8 cellular contexts compared by ENCODE assay signal in the genomic region with DNA sequence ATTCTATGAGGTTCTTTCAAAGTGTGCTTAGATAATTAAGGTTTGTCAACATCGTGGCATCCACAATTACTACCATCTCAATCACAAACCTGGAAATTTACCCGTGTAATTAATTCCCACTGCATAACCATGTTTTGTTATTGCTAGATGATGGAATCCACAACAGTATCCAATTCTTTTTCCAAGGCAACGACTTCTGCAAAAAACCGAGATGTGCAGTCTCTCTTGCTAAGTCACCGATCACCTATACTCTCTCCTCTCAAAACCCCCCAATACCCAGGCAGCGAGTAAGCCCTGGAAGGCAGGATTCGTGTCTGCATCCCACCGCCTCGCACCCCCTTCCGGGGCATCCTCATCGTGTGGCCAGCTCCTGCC. TPM values are rescaled to one million over a fixed set of nuclear protein-coding genes. Genes with fewer than 3 reads are reported as not detected.
DNase-seq lines count a peak whose midpoint lies in the region; ATAC-seq and TF ChIP-seq lines count a peak whose summit lies in the region.

No MANE protein-coding gene starts in this region.

- H3K4me1 Mint-ChIP-seq in effector memory CD8-positive, alpha-beta T cell (ENCODE audit: low read depth in 2 of 2): peaks cover 34 to 38% of the 10 kb centered on the region in 2 donors
- H3K4me1 Mint-ChIP-seq in osteocyte (ENCODE audit: unreplicated experiment): peaks cover 33% of the 10 kb centered on the region

- ATAC-seq in GM21526 (IDR thresholded peaks at IDR 0.05; ENCODE audit: low FRiP score, unreplicated experiment): peak; percentile 1
- ATAC-seq in effector memory CD8-positive, alpha-beta T cell (replicated peaks): no peak
- no peak for ATAC-seq in GM18861 (IDR thresholded peaks at IDR 0.05; ENCODE audit: unreplicated experiment)

- peak overlapping the region; percentile 92 to 95 for H3K27ac Mint-ChIP-seq in effector memory CD8-positive, alpha-beta T cell
- peak overlapping the region; percentile 89 for H3K27ac Mint-ChIP-seq in osteocyte (ENCODE audit: unreplicated experiment)

- peak overlapping the region; percentile 86 to 94 for H3K4me3 Mint-ChIP-seq in effector memory CD8-positive, alpha-beta T cell
- H3K4me3 Mint-ChIP-seq in osteocyte (ENCODE audit: unreplicated experiment): peak overlapping the region; percentile 85

- in situ Hi-C loops in ACHN (cut with HindIII; ENCODE audit: low pct_ligation_motif_present, low pct_unique_long_range_greater_than_20kb, low sequenced_read_pairs): loop anchor here (10.0 kb wide), 1 partner anchor 109 kb away; no protein-coding TSS in a partner anchor

- H3K36me3 Mint-ChIP-seq in effector memory CD8-positive, alpha-beta T cell (ENCODE audit: insufficient read depth): peaks cover 36% of the 10 kb centered on the region
- H3K36me3 Mint-ChIP-seq in osteocyte (ENCODE audit: unreplicated experiment): peaks cover 4% of the 10 kb centered on the region

- TF ChIP-seq CTCF in osteocyte (IDR thresholded peaks at IDR 0.05): no peak

- H3K9me3 Mint-ChIP-seq in effector memory CD8-positive, alpha-beta T cell: no peaks in the 10 kb centered on the region
- H3K9me3 Mint-ChIP-seq in osteocyte (ENCODE audit: unreplicated experiment): no peaks in the 10 kb centered on the region

- DNase-seq in NCI-H2171 treated with DMSO at 0.1 percent for 48 hours (lab: John Stamatoyannopoulos, UW) (peak; percentile 54), osteocyte (ENCODE audit: extremely low spot score, unreplicated experiment) (no peak), GM19240 (ENCODE audit: insufficient read length, low spot score) (no peak), NCI-H2081 treated with DMSO at 0.1 percent for 48 hours (lab: John Stamatoyannopoulos, UW) (no peak), ACHN (no peak)
- DNase-seq in effector memory CD8-positive, alpha-beta T cell: no peak

- no peaks in the 10 kb centered on the region for H3K27me3 Mint-ChIP-seq in effector memory CD8-positive, alpha-beta T cell
- no peaks in the 10 kb centered on the region for H3K27me3 Mint-ChIP-seq in osteocyte (ENCODE audit: unreplicated experiment)

RNA-seq across cellular contexts. Expression of a gene that starts 0.7 kb away (rescaled TPM):
- total RNA-seq in osteocyte: 205 and 208 TPM in 2 replicates

RNA-seq across cellular contexts. Expression of a gene that starts 36.3 kb away (rescaled TPM):
- 0.52 and 0.67 TPM in 2 replicates for total RNA-seq in osteocyte
